Comparison of ENCODE assay signal across 21 cellular contexts in genomic region chr5:72386639-72387038, GRCh38.
DNase-seq lines count a peak whose midpoint lies in the region; ATAC-seq and TF ChIP-seq lines count a peak whose summit lies in the region.
"Had no signal": no experiment of that assay in that cellular context is flagged by ENCODE, and none has a peak within 500 bp of the region (broad histone marks: within the 10 kb centered on the region; RNA-seq: fewer than 3 reads in every experiment).

No MANE protein-coding gene starts in this region.

- peak overlapping the region; percentile 75 for H2AFZ ChIP-seq in ACC112 (ENCODE audit: low read length, unreplicated experiment)

- no peak for TF ChIP-seq CTCF in HL-60 (IDR thresholded peaks at IDR 0.05; ENCODE audit: insufficient read depth, low read length)
- TF ChIP-seq CTCF in RWPE2 (IDR thresholded peaks at IDR 0.05; ENCODE audit: poor library complexity, severe bottlenecking) = no peak
- no peak for TF ChIP-seq CTCF in lower lobe of right lung (IDR thresholded peaks at IDR 0.05)
- TF ChIP-seq CTCF in chondrocyte (IDR thresholded peaks at IDR 0.05) = no peak

- peaks cover 41% of the 10 kb centered on the region for H3K4me1 Mint-ChIP-seq in chondrocyte (ENCODE audit: low read depth)
- H3K4me1 Mint-ChIP-seq: central memory CD8-positive, alpha-beta T cell had no signal

- no peaks in the 10 kb centered on the region for H3K27me3 ChIP-seq in ACC112 (ENCODE audit: insufficient read depth, low read length)
- H3K27me3 ChIP-seq in HL-60 (ENCODE audit: insufficient read depth, poor library complexity, severe bottlenecking) = no peaks in the 10 kb centered on the region
- no peaks in the 10 kb centered on the region for H3K27me3 ChIP-seq in RWPE2 (ENCODE audit: insufficient read depth, poor library complexity, severe bottlenecking)
- no peaks in the 10 kb centered on the region for H3K27me3 ChIP-seq in lower lobe of right lung (ENCODE audit: low read depth)
- H3K27me3 ChIP-seq: adrenal gland had no signal

- DNase-seq in HL-60 (ENCODE audit: low read depth in 1 of 2, low spot score in 1 of 2) = peak in 1 of 2 experiments; percentile 45
- no peak for DNase-seq in RWPE2 (ENCODE audit: low spot score)
- no peak for DNase-seq in lower lobe of right lung
- DNase-seq in NCI-H1694 treated with DMSO at 0.1 percent for 48 hours (lab: John Stamatoyannopoulos, UW) = no peak
- DNase-seq in NCI-H187 (lab: John Stamatoyannopoulos, UW) = no peak
- no peak for DNase-seq in chondrocyte (ENCODE audit: low spot score)
- DNase-seq: adrenal gland; COR-L47; effector memory CD8-positive, alpha-beta T cell; hippocampal formation; kidney glomerular epithelial cell; mucosa of descending colon; NCI-H2029; occipital lobe; stimulated activated CD4-positive, alpha-beta T cell treated with anti-CD3 and anti-CD28 coated beads, Interleukin-4, amount 100 ng/mL, for 24 hours; SW 1271; WERI-Rb-1 had no signal

- no peaks in the 10 kb centered on the region for H3K36me3 Mint-ChIP-seq in chondrocyte (ENCODE audit: low read depth)

- H3K27ac ChIP-seq in ACC112 (ENCODE audit: low read depth, low read length) = peak overlapping the region; percentile 82; the same call in 1 of the 2 replicates
- H3K27ac ChIP-seq in HL-60 (replicated peaks) = peak overlapping the region; percentile 44
- H3K27ac ChIP-seq in RWPE2 (ENCODE audit: poor library complexity, severe bottlenecking) = peak overlapping the region; percentile 92
- H3K27ac ChIP-seq in lower lobe of right lung = no peak overlapping the region
- H3K27ac ChIP-seq: adrenal gland, WERI-Rb-1 had no signal

- H3K4me1 ChIP-seq in ACC112 (ENCODE audit: control insufficient read depth, insufficient read depth, low read length, unreplicated experiment) (peaks cover 37% of the 10 kb centered on the region), RWPE2 (ENCODE audit: insufficient read depth, poor library complexity, severe bottlenecking) (peaks cover 48% of the 10 kb centered on the region), lower lobe of right lung (no peaks in the 10 kb centered on the region)
- H3K4me1 ChIP-seq: adrenal gland had no signal

- H3K9me3 ChIP-seq in RWPE2 (ENCODE audit: severe bottlenecking) (no peaks in the 10 kb centered on the region), lower lobe of right lung (no peaks in the 10 kb centered on the region)
- H3K9me3 ChIP-seq: adrenal gland, mucosa of descending colon had no signal

- H3K27ac Mint-ChIP-seq in chondrocyte (ENCODE audit: unreplicated experiment) = no peak overlapping the region
- H3K27ac Mint-ChIP-seq: activated T-helper 1 cell treated with anti-CD3 and anti-CD28 coated beads, Interleukin-12 subunit alpha, Interleukin-12 subunit beta, Interleukin-2, Interleukin-4 antibody, amounts not matched to agents 30 ng/mL and 10 ng/mL and 1 ng/mL, durations not matched to agents 14 hours and 24 hours and 36 hours; effector memory CD8-positive, alpha-beta T cell had no signal

- no peaks in the 10 kb centered on the region for H3K9me3 Mint-ChIP-seq in chondrocyte (ENCODE audit: low read depth)
- H3K9me3 Mint-ChIP-seq: activated T-helper 1 cell treated with anti-CD3 and anti-CD28 coated beads, Interleukin-12 subunit alpha, Interleukin-12 subunit beta, Interleukin-2, Interleukin-4 antibody, amounts not matched to agents 30 ng/mL and 10 ng/mL and 1 ng/mL, durations not matched to agents 14 hours and 24 hours and 36 hours; central memory CD8-positive, alpha-beta T cell; effector memory CD8-positive, alpha-beta T cell had no signal

- intact Hi-C loops in lower lobe of right lung (cut with DNase I) = no loop called here

- ATAC-seq in RWPE2 (ENCODE audit: low read depth) (no peak), lower lobe of right lung (peak; percentile 50 to 59), HG03521 (IDR thresholded peaks at IDR 0.05; ENCODE audit: unreplicated experiment) (no peak)
- ATAC-seq: effector memory CD8-positive, alpha-beta T cell; mucosa of descending colon had no signal

- H3K27me3 Mint-ChIP-seq in chondrocyte (ENCODE audit: low read depth) = no peaks in the 10 kb centered on the region

- H3K36me3 ChIP-seq in ACC112 (ENCODE audit: insufficient read depth, low read length) = no peaks in the 10 kb centered on the region
- no peaks in the 10 kb centered on the region for H3K36me3 ChIP-seq in RWPE2 (ENCODE audit: low read depth)
- no peaks in the 10 kb centered on the region for H3K36me3 ChIP-seq in lower lobe of right lung
- H3K36me3 ChIP-seq: adrenal gland, WERI-Rb-1 had no signal

- H3K4me3 ChIP-seq in ACC112 (ENCODE audit: low read depth, low read length) (no peak overlapping the region), HL-60 (replicated peaks; ENCODE audit: insufficient read depth, low read length) (no peak overlapping the region), RWPE2 (ENCODE audit: severe bottlenecking) (no peak overlapping the region), lower lobe of right lung (no peak overlapping the region)
- H3K4me3 ChIP-seq: adrenal gland, mucosa of descending colon had no signal

- no peak overlapping the region for H3K4me3 Mint-ChIP-seq in chondrocyte (ENCODE audit: unreplicated experiment)
- H3K4me3 Mint-ChIP-seq: activated T-helper 1 cell treated with anti-CD3 and anti-CD28 coated beads, Interleukin-12 subunit alpha, Interleukin-12 subunit beta, Interleukin-2, Interleukin-4 antibody, amounts not matched to agents 30 ng/mL and 10 ng/mL and 1 ng/mL, durations not matched to agents 14 hours and 24 hours and 36 hours; central memory CD8-positive, alpha-beta T cell; effector memory CD8-positive, alpha-beta T cell had no signal

- H3K79me2 ChIP-seq in ACC112 (ENCODE audit: control insufficient read depth, insufficient read depth, low read length, unreplicated experiment) = no peaks in the 10 kb centered on the region

Comparison
In these comparisons a context has a peak if more than half of its experiments do, and no peak if none do; other contexts are left out.
1. ATAC-seq: peak in lower lobe of right lung (2 of 2); none in RWPE2 (single experiment) and HG03521 (single experiment).